8 cellular contexts compared by ENCODE assay signal in genomic region chrX:40096395-40097091, GRCh38. TPM values are rescaled to one million over a fixed set of nuclear protein-coding genes. Genes with fewer than 3 reads are reported as not detected.
A peak's percentile ranks its signal among the peaks of the same experiment; 100 is the strongest.
DNase-seq lines count a peak whose midpoint lies in the region; ATAC-seq and TF ChIP-seq lines count a peak whose summit lies in the region.

No MANE protein-coding gene starts in this region.

- CTCF ChIA-PET in T-cell (lab: Charles Lee): interaction anchor here in 1 of 2 donors (0.6 to 1.4 kb wide), 4 partner anchors 12 to 80 kb away, joined by 3 to 4 read pairs (median 4); no protein-coding TSS in a partner anchor

- peaks cover 0 to 14% of the 10 kb centered on the region in 2 donors for H3K27me3 Mint-ChIP-seq in T-cell

- peak overlapping the region; percentile 88 to 95 (median 88) for H3K4me3 Mint-ChIP-seq in T-cell

- H3K36me3 ChIP-seq in spleen: no peaks in the 10 kb centered on the region

- H3K36me3 Mint-ChIP-seq in T-cell: no peaks in the 10 kb centered on the region

- TF ChIP-seq CTCF in astrocyte of the spinal cord (IDR thresholded peaks at IDR 0.05; ENCODE audit: low read depth, low read length): no peak
- no peak for TF ChIP-seq CTCF in spleen (IDR thresholded peaks at IDR 0.05 in 8 of 11, conservative IDR thresholded peaks at IDR 0.05 in 3 of 11)

- intact Hi-C loops in spleen (cut with DNase I; ENCODE audit: low total_unique reads): loop anchor here (10.0 kb wide), 1 partner anchor 82 kb away; no protein-coding TSS in a partner anchor

- peaks cover 0 to 90% (median 37%) of the 10 kb centered on the region in 7 donors for H3K27me3 ChIP-seq in spleen (replicated peaks in 1 of 7)

- peaks cover 27 to 42% (median 30%) of the 10 kb centered on the region in 3 donors for H3K4me1 Mint-ChIP-seq in T-cell

- POLR2A ChIA-PET in T-cell (lab: Charles Lee): interaction anchor here (0.5 to 1.2 kb wide), 4 partner anchors 9 to 241 kb away, joined by 3 to 6 read pairs (median 4); no protein-coding TSS in a partner anchor

- TF ChIP-seq POLR2A in spleen (IDR thresholded peaks at IDR 0.05): no peak

- in situ Hi-C loops in astrocyte of the spinal cord (cut with HindIII; ENCODE audit: low sequenced_read_pairs): no loop called here

- H3K9me3 Mint-ChIP-seq in T-cell: no peaks in the 10 kb centered on the region

- DNase-seq in NCI-H524 (lab: John Stamatoyannopoulos, UW) (peak; percentile 16 to 46), NCI-H524 treated with DMSO at 0.1 percent for 48 hours (lab: John Stamatoyannopoulos, UW) (no peak), T-cell (peak in 33 of 34 experiments; percentile 42 to 74 (median 57)), astrocyte of the spinal cord (ENCODE audit: low read depth, low spot score) (peak; percentile 56), islet precursor cell (peak; percentile 79), spleen (peak; percentile 89), NCI-H1694 treated with DMSO at 0.1 percent for 48 hours (lab: John Stamatoyannopoulos, UW) (no peak)

- peak overlapping the region; percentile 55 for H3K4me3 ChIP-seq in astrocyte of the spinal cord (ENCODE audit: low read depth, low read length)
- H3K4me3 ChIP-seq in spleen: peak overlapping the region; percentile 62 to 88 (median 72)

- H3K27ac Mint-ChIP-seq in T-cell: peak overlapping the region; percentile 75 to 86

- peak overlapping the region; percentile 81 to 94 (median 92) for H3K27ac ChIP-seq in spleen

- peaks cover 7 to 72% (median 45%) of the 10 kb centered on the region in 6 donors for H3K4me1 ChIP-seq in spleen

- no peaks in the 10 kb centered on the region for H3K9me3 ChIP-seq in spleen

- 0 to 10% (median 1%) methylated on average over 36 to 66 of the region's 66 CpGs for WGBS in spleen, 5 donors

- ATAC-seq in T-cell (replicated peaks in 1 of 4) (peak; percentile 6 to 44 (median 8)), HG03439 (IDR thresholded peaks at IDR 0.05; ENCODE audit: unreplicated experiment) (no peak)

RNA-seq across cellular contexts. Expression of gene BCOR, which starts 1.2 kb away (rescaled TPM):
- 10 to 100 TPM; 24.4 to 49.2 (median 42.2) TPM for total RNA-seq in T-cell
- 10 to 100 TPM; 26.1 to 38.6 (median 31.8) TPM for total RNA-seq in spleen
- polyA plus RNA-seq in spleen: 10 to 100 TPM in 1 of 3 donors, 1 to 10 TPM in 2; 8.3 to 13.1 (median 9.8) TPM

Comparison
In these comparisons a context has a peak if more than half of its experiments do, and no peak if none do; other contexts are left out.
1. DNase-seq: peak in NCI-H524 (2 of 2), T-cell (33 of 34), astrocyte of the spinal cord (single experiment), islet precursor cell (single experiment) and spleen (single experiment); none in NCI-H524 treated with DMSO at 0.1 percent for 48 hours (single experiment) and NCI-H1694 treated with DMSO at 0.1 percent for 48 hours (single experiment).